Comparison of ENCODE assay signal across 32 cellular contexts in the genomic region with DNA sequence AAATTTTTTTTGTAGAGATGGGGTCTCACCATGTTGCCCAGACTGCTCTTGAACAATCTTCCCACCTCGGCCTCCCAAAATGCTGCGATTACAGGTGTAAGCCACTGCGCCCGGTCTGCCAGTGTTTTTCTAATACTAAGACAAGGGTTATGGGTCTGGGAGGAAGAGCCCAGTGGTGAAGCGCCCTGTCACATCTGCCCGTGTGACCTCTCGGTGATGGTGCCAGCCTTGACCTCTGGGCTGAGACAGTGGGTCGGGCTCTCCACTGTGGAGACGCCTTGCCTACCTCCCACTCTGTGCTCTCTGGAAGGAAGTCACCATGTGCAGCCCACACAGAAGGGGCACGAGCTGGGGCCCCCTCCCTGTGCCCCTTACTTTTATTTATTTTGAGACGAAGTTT.
"Had no signal": no experiment of that assay in that cellular context is flagged by ENCODE, and none has a peak within 500 bp of the region (broad histone marks: within the 10 kb centered on the region; RNA-seq: fewer than 3 reads in every experiment).

No MANE protein-coding gene starts in this region.

- ATAC-seq: body of pancreas; heart left ventricle; naive thymus-derived CD8-positive, alpha-beta T cell; sciatic nerve; stimulated activated effector memory CD8-positive, alpha-beta T cell treated with anti-CD3 and anti-CD28 coated beads, Interleukin-12 subunit alpha, Interleukin-12 subunit beta, amount 100 ng/mL, for 72 hours had no signal

- H3K9me3 ChIP-seq: adrenal gland, body of pancreas, heart left ventricle, left ventricle myocardium inferior, neutrophil, thoracic aorta, uterus had no signal

- H3K27ac ChIP-seq: adrenal gland, body of pancreas, cardiac muscle cell, heart left ventricle, left ventricle myocardium inferior, neutrophil, skin epidermis, thoracic aorta, uterus, WERI-Rb-1 had no signal

- H3K36me3 Mint-ChIP-seq: activated CD4-positive, alpha-beta memory T cell treated with anti-CD3 and anti-CD28 coated beads for 36 hours; activated naive CD8-positive, alpha-beta T cell treated with anti-CD3 and anti-CD28 coated beads for 36 hours; naive thymus-derived CD8-positive, alpha-beta T cell had no signal

- H3K36me3 ChIP-seq: adrenal gland, cardiac muscle cell, heart left ventricle, left ventricle myocardium inferior, neutrophil, thoracic aorta, uterus had no signal

- H3K27me3 ChIP-seq: cardiac muscle cell had no signal

- H3K4me3 ChIP-seq: adrenal gland, body of pancreas, cardiac muscle cell, heart left ventricle, left ventricle myocardium inferior, skin epidermis, thoracic aorta, uterus had no signal

- H3K9me3 Mint-ChIP-seq: naive thymus-derived CD8-positive, alpha-beta T cell had no signal

- DNase-seq: activated CD4-positive, alpha-beta memory T cell treated with anti-CD3 and anti-CD28 coated beads for 36 hours; activated CD4-positive, alpha-beta T cell treated with anti-CD3 and anti-CD28 coated beads, Interleukin-2, amount 10 ng/mL, durations not matched to agents 24 days and 14 days; activated CD4-positive, CD25-positive, alpha-beta regulatory T cell treated with anti-CD3 and anti-CD28 coated beads, Interleukin-2, amount 50 U/mL, for 72 hours; activated CD8-positive, alpha-beta memory T cell treated with anti-CD3 and anti-CD28 coated beads, Interleukin-2, amount 50 U/mL, for 4 hours; activated effector memory CD4-positive, alpha-beta T cell treated with anti-CD3 and anti-CD28 coated beads, Interleukin-2, amount 50 U/mL, for 16 hours; activated naive CD4-positive, alpha-beta T cell treated with anti-CD3 and anti-CD28 coated beads for 36 hours; activated naive CD8-positive, alpha-beta T cell treated with anti-CD3 and anti-CD28 coated beads for 36 hours; activated T-cell treated with anti-CD3 and anti-CD28 coated beads, Interleukin-2, amount 50 U/mL, for 1 hour; adrenal gland; body of pancreas; cortex of kidney; hypothalamus; left ventricle myocardium inferior; midbrain; naive thymus-derived CD8-positive, alpha-beta T cell; stimulated activated CD4-positive, alpha-beta T cell treated with anti-CD3 and anti-CD28 coated beads, Interleukin-4, amount 100 ng/mL, for 24 hours; SW 1271; T-helper 9 cell; trophoblast cell; uterus; WERI-Rb-1 had no signal

- H3K27ac Mint-ChIP-seq: activated CD4-positive, alpha-beta memory T cell treated with anti-CD3 and anti-CD28 coated beads for 36 hours; activated CD4-positive, alpha-beta T cell treated with anti-CD3 and anti-CD28 coated beads, Interleukin-2, amount 10 ng/mL, durations not matched to agents 24 days and 14 days; activated naive CD4-positive, alpha-beta T cell treated with anti-CD3 and anti-CD28 coated beads for 36 hours; activated naive CD8-positive, alpha-beta T cell treated with anti-CD3 and anti-CD28 coated beads for 36 hours; activated T-helper 1 cell treated with anti-CD3 and anti-CD28 coated beads, Interleukin-12 subunit alpha, Interleukin-12 subunit beta, Interleukin-2, Interleukin-4 antibody, amounts not matched to agents 30 ng/mL and 10 ng/mL and 1 ng/mL, durations not matched to agents 14 hours and 24 hours and 36 hours; progenitor cell of endocrine pancreas; stimulated activated effector memory CD8-positive, alpha-beta T cell treated with anti-CD3 and anti-CD28 coated beads, Interleukin-12 subunit alpha, Interleukin-12 subunit beta, amount 100 ng/mL, for 72 hours; stimulated activated naive CD8-positive, alpha-beta T cell treated with anti-CD3 and anti-CD28 coated beads, Interleukin-15, Interleukin-2, amounts not matched to agents 100 ng/mL and 50 ng/mL, for 24 hours; T-helper 1 cell treated with Interleukin-12 subunit alpha and Interleukin-12 subunit beta and Interleukin-4 antibody, amounts not matched to agents 30 μg/mL and 1 μg/mL, for 36 hours had no signal

- H3K4me3 Mint-ChIP-seq: activated CD4-positive, alpha-beta memory T cell treated with anti-CD3 and anti-CD28 coated beads for 36 hours; activated CD4-positive, alpha-beta T cell treated with anti-CD3 and anti-CD28 coated beads, Interleukin-2, amount 10 ng/mL, durations not matched to agents 24 days and 14 days; activated naive CD4-positive, alpha-beta T cell treated with anti-CD3 and anti-CD28 coated beads for 36 hours; activated naive CD8-positive, alpha-beta T cell treated with anti-CD3 and anti-CD28 coated beads for 36 hours; activated T-helper 1 cell treated with anti-CD3 and anti-CD28 coated beads, Interleukin-12 subunit alpha, Interleukin-12 subunit beta, Interleukin-2, Interleukin-4 antibody, amounts not matched to agents 30 ng/mL and 10 ng/mL and 1 ng/mL, durations not matched to agents 14 hours and 24 hours and 36 hours; naive thymus-derived CD8-positive, alpha-beta T cell; stimulated activated effector memory CD8-positive, alpha-beta T cell treated with anti-CD3 and anti-CD28 coated beads, Interleukin-12 subunit alpha, Interleukin-12 subunit beta, amount 100 ng/mL, for 72 hours; stimulated activated naive CD8-positive, alpha-beta T cell treated with anti-CD3 and anti-CD28 coated beads, Interleukin-15, Interleukin-2, amounts not matched to agents 100 ng/mL and 50 ng/mL, for 24 hours; T-helper 1 cell treated with Interleukin-12 subunit alpha and Interleukin-12 subunit beta and Interleukin-4 antibody, amounts not matched to agents 30 μg/mL and 1 μg/mL, for 36 hours had no signal
